Comparison of ENCODE assay signal across 1 cellular context in the genomic region with DNA sequence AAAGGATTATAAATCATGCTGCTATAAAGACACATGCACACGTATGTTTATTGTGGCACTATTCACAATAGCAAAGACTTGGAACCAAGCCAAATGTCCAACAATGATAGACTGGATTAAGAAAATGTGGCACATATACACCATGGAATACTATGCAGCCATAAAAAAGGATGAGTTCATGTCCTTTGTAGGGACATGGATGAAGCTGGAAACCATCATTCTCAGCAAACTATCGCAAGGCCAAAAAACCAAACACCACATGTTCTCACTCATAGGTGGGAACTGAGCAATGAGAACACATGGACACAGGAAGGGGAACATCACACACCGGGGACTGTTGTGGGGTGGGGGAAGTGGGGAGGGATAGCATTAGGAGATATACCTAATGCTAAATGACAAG.
A peak's percentile ranks its signal among the peaks of the same experiment; 100 is the strongest.
TF ChIP-seq lines count a peak whose summit lies in the region.
"Not testable (repeated sequence)": the region's sequence is repeated elsewhere in the genome, so short reads cannot be mapped to it uniquely, and the experiment has no call there.

No MANE protein-coding gene starts in this region.

- CTCF ChIA-PET in HEK293 (lab: Yijun Ruan, JAX) = not testable (repeated sequence)

- H3K27ac ChIP-seq in HEK293 (ENCODE audit: extremely low read depth, low read depth, low read length) = not testable (repeated sequence)

- not testable (repeated sequence) for H3K36me3 ChIP-seq in HEK293 (ENCODE audit: control insufficient read depth in 2 of 2, insufficient read depth in 1 of 2, low read length in 2 of 2)

- TF ChIP-seq CTCF in HEK293 (tag by site-specific recombination; IDR thresholded peaks at IDR 0.05) = not testable (repeated sequence)

- not testable (repeated sequence) for H3K9me3 ChIP-seq in HEK293 (ENCODE audit: control insufficient read depth, insufficient read depth, low read depth, low read length)

- not testable (repeated sequence) for H3K4me3 ChIP-seq in HEK293 (ENCODE audit: low read depth, low read length)

- POLR2A ChIA-PET in HEK293 (lab: Yijun Ruan, JAX) = not testable (repeated sequence)

- H3K4me1 ChIP-seq in HEK293 (ENCODE audit: control insufficient read depth, insufficient read depth, low read length) = not testable (repeated sequence)

TF ChIP-seq in HEK293, 187 proteins besides CTCF, POLR2A, EP300 and RAD21:
- TF ChIP-seq, protein P1, sequence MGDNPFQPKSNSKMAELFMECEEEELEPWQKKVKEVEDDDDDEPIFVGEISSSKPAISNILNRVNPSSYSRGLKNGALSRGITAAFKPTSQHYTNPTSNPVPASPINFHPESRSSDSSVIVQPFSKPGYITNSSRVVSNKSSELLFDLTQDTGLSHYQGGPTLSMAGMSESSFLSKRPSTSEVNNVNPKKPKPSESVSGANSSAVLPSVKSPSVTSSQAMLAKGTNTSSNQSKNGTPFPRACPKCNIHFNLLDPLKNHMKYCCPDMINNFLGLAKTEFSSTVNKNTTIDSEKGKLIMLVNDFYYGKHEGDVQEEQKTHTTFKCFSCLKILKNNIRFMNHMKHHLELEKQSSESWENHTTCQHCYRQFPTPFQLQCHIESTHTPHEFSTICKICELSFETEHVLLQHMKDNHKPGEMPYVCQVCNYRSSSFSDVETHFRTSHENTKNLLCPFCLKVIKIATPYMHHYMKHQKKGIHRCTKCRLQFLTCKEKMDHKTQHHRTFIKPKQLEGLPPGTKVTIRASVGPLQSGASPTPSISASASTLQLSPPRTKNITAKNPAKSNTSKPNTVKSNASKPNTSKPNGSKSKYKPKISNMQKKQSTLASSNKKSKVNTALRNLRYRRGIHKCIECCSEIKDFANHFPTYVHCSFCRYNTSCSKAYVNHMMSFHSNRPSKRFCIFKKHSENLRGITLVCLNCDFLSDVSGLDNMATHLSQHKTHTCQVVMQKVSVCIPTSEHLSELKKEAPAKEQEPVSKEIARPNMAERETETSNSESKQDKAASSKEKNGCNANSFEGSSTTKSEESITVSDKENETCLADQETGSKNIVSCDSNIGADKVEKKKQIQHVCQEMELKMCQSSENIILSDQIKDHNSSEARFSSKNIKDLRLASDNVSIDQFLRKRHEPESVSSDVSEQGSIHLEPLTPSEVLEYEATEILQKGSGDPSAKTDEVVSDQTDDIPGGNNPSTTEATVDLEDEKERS (tag by site-specific recombination; IDR thresholded peaks at IDR 0.05) = peak; percentile 74; the same call in 1 of the 2 replicates
- peak; percentile 90 for TF ChIP-seq ZNF146 (tag by site-specific recombination; IDR thresholded peaks at IDR 0.05)
